ENCODE assay signal across 8 cellular contexts in genomic region chr17:49224198-49224996, GRCh38. TPM values are rescaled to one million over a fixed set of nuclear protein-coding genes. Genes with fewer than 3 reads are reported as not detected.
DNase-seq lines count a peak whose midpoint lies in the region; ATAC-seq, FAIRE-seq and TF ChIP-seq lines count a peak whose summit lies in the region.

No MANE protein-coding gene starts in this region.

- H3K27me3 ChIP-seq in Caco-2 (replicated peaks; ENCODE audit: control insufficient read depth, insufficient read depth, low read length) (peaks cover 9% of the 10 kb centered on the region), HepG2 (ENCODE audit: control insufficient read depth in 1 of 2, insufficient read depth in 2 of 2, low read length in 2 of 2) (peaks cover 12 to 68% of the 10 kb centered on the region in 2 experiments; a peak in 4 of 5 replicates), thyroid gland (peaks cover 15% of the 10 kb centered on the region)

- CTCF ChIA-PET in Caco-2 (lab: Charles Lee) (interaction anchor here (0.6 to 1.2 kb wide), 15 partner anchors 11 to 1124 kb away, joined by 3 to 8 read pairs (median 3); no protein-coding TSS in a partner anchor), HepG2 (lab: Yijun Ruan, JAX; ENCODE audit: low intra/inter-chr PET ratio, low total read pairs) (no interaction called here)

- peak overlapping the region; percentile 86 for H3K4me3 Mint-ChIP-seq in Caco-2 (ENCODE audit: unreplicated experiment)
- peak overlapping the region; percentile 70 for H3K4me3 Mint-ChIP-seq in activated naive CD8-positive, alpha-beta T cell

- in situ Hi-C loops in HepG2 (cut with HindIII; ENCODE audit: extremely low pct_ligation_motif_present, low pct_unique_long_range_greater_than_20kb), result no loop called here

- no peak for FAIRE-seq in HepG2 (lab: Jason Lieb, UNC)

- H3K9me3 ChIP-seq in Caco-2 (no peaks in the 10 kb centered on the region), HepG2 (ENCODE audit: low read length) (no peaks in the 10 kb centered on the region), thyroid gland (no peaks in the 10 kb centered on the region)

- peak in 1 of 2 experiments; percentile 2 for TF ChIP-seq CTCF in Caco-2 (IDR thresholded peaks at IDR 0.05; ENCODE audit: insufficient read depth in 1 of 2, low read depth in 1 of 2, low read length in 1 of 2, severe bottlenecking in 1 of 2, unreplicated experiment in 1 of 2)
- no peak for TF ChIP-seq CTCF in HepG2 (CRISPR knock-in tag; IDR thresholded peaks at IDR 0.05)
- no peak for TF ChIP-seq CTCF in thyroid gland (IDR thresholded peaks at IDR 0.05)

- H4K20me1 ChIP-seq in HepG2 (ENCODE audit: insufficient read depth, low read length), result no peaks in the 10 kb centered on the region

- TF ChIP-seq EP300 in HepG2 (IDR thresholded peaks at IDR 0.05; ENCODE audit: low read depth in 2 of 2, low read length in 2 of 2) (no peak), HepG2 (CRISPR knock-in tag; IDR thresholded peaks at IDR 0.05; ENCODE audit: borderline replicate concordance) (no peak)

- no peaks in the 10 kb centered on the region for H3K79me2 ChIP-seq in HepG2 (ENCODE audit: insufficient read depth, low read length)

- H3K36me3 Mint-ChIP-seq in Caco-2 (ENCODE audit: insufficient read depth, unreplicated experiment), result peaks cover 9% of the 10 kb centered on the region
- no peaks in the 10 kb centered on the region for H3K36me3 Mint-ChIP-seq in activated naive CD8-positive, alpha-beta T cell

- 49% methylated on average over 72 of the region's 95 CpGs for WGBS in HepG2 (ENCODE audit: low lambda C conversion rate)
- WGBS in thyroid gland, 2 donors, result 0% methylated on average over 6 of the region's 95 CpGs; no CpG with 5 or more reads in 1 of the 2 donors

- H3K4me1 Mint-ChIP-seq in Caco-2 (ENCODE audit: low read depth, unreplicated experiment), result peaks cover 25% of the 10 kb centered on the region
- H3K4me1 Mint-ChIP-seq in activated naive CD8-positive, alpha-beta T cell (ENCODE audit: low read depth), result peaks cover 24% of the 10 kb centered on the region

- peak; percentile 22 for ATAC-seq in HepG2
- no peak for ATAC-seq in HG03571 (IDR thresholded peaks at IDR 0.05; ENCODE audit: unreplicated experiment)

- intact Hi-C loops in Caco-2 (cut with micrococcal nuclease; ENCODE audit: unreplicated experiment), result loop anchor here (10.0 kb wide), 1 partner anchor 270 kb away; no protein-coding TSS in a partner anchor
- intact Hi-C loops in HepG2 (cut with micrococcal nuclease; ENCODE audit: unreplicated experiment), result no loop called here
- intact Hi-C loops in thyroid gland (cut with DNase I), result loop anchor here (10.0 kb wide), 1 partner anchor 60 kb away; no protein-coding TSS in a partner anchor

- TF ChIP-seq RAD21 in HepG2 (CRISPR knock-in tag; IDR thresholded peaks at IDR 0.05), result no peak

- no peak overlapping the region for H3K27ac ChIP-seq in HepG2 (ENCODE audit: extremely low read length, insufficient read depth, low read length)
- H3K27ac ChIP-seq in thyroid gland, result no peak overlapping the region

- peaks cover 20% of the 10 kb centered on the region for H3K27me3 Mint-ChIP-seq in Caco-2 (ENCODE audit: insufficient read depth, unreplicated experiment)
- peaks cover 2% of the 10 kb centered on the region for H3K27me3 Mint-ChIP-seq in activated naive CD8-positive, alpha-beta T cell

- peaks cover 25% of the 10 kb centered on the region for H3K4me1 ChIP-seq in Caco-2
- peaks cover 26% of the 10 kb centered on the region for H3K4me1 ChIP-seq in HepG2 (ENCODE audit: insufficient read depth, low read length)
- H3K4me1 ChIP-seq in thyroid gland, result peaks cover 16 to 23% of the 10 kb centered on the region in 2 donors

- peak overlapping the region; percentile 39 for H3K4me2 ChIP-seq in HepG2 (ENCODE audit: low read depth, low read length)

- H3K9me3 Mint-ChIP-seq in Caco-2 (ENCODE audit: unreplicated experiment), result no peaks in the 10 kb centered on the region
- no peaks in the 10 kb centered on the region for H3K9me3 Mint-ChIP-seq in activated naive CD8-positive, alpha-beta T cell (ENCODE audit: low read depth)

- TF ChIP-seq POLR2A in HepG2 (IDR thresholded peaks at IDR 0.05; ENCODE audit: insufficient read depth in 1 of 2, low read depth in 2 of 2, low read length in 2 of 2), result no peak
- no peak for TF ChIP-seq POLR2A in thyroid gland (IDR thresholded peaks at IDR 0.05)

- no peak overlapping the region for H3K9ac ChIP-seq in HepG2 (ENCODE audit: insufficient read depth, low read depth, low read length)

- POLR2A ChIA-PET in Caco-2 (lab: Charles Lee), result interaction anchor here (0.6 kb wide), 1 partner anchor 205 kb away, joined by 3 read pairs; no protein-coding TSS in a partner anchor
- POLR2A ChIA-PET in HepG2 (lab: Yijun Ruan, JAX), result no interaction called here

- BruUV-seq in Caco-2 (replicated peaks; lab: Mats Ljungman, UMichigan), result no TSS peak
- BruUV-seq in HepG2 (replicated peaks; lab: Mats Ljungman, UMichigan), result no TSS peak

- DNase-seq in Caco-2 (peak; percentile 81 to 86), NCI-H69 (lab: John Stamatoyannopoulos, UW) (peak; percentile 72), HepG2 (ENCODE audit: low spot score) (no peak), thyroid gland (peak; percentile 49 to 55), COLO829 (ENCODE audit: low spot score) (no peak), amniotic stem cell (lab: John Stamatoyannopoulos, UW) (no peak)

- no peaks in the 10 kb centered on the region for H3K36me3 ChIP-seq in Caco-2 (ENCODE audit: control insufficient read depth, insufficient read depth, low read length)
- no peaks in the 10 kb centered on the region for H3K36me3 ChIP-seq in HepG2 (replicated peaks in 1 of 2; ENCODE audit: control insufficient read depth in 1 of 2, insufficient read depth in 2 of 2, low read length in 2 of 2)
- H3K36me3 ChIP-seq in thyroid gland, result no peaks in the 10 kb centered on the region

- no peak overlapping the region for H3K27ac Mint-ChIP-seq in Caco-2 (ENCODE audit: unreplicated experiment)
- H3K27ac Mint-ChIP-seq in activated naive CD8-positive, alpha-beta T cell, result no peak overlapping the region

- no peak overlapping the region for H2AFZ ChIP-seq in HepG2 (ENCODE audit: low read length)

- H3K4me3 ChIP-seq in Caco-2 (ENCODE audit: low read depth, low read length), result peak overlapping the region; percentile 42
- peak overlapping the region in 1 of 3 experiments; percentile 47; a peak in 1 of 6 replicates for H3K4me3 ChIP-seq in HepG2 (replicated peaks in 1 of 3; ENCODE audit: insufficient read depth in 1 of 3, low read depth in 2 of 3, low read length in 3 of 3)
- peak overlapping the region in 1 of 3 donors; percentile 6 for H3K4me3 ChIP-seq in thyroid gland (replicated peaks in 1 of 3)

RNA-seq across cellular contexts. Expression of gene PHOSPHO1, which starts 6.2 kb away (rescaled TPM):
- 0.44 and 0.48 TPM in 2 replicates for total RNA-seq in Caco-2 (2022)
- total RNA-seq in HepG2 (2016; rRNA removed; fragmentation: Illumina TruSeq; extraction: Trizol), result not detected in 2 replicates
- total RNA-seq in HepG2 (2016; cell fraction: cytosol; rRNA removed; fragmentation: Illumina TruSeq; extraction: Trizol; ENCODE audit: low read depth), result not detected in 2 replicates
- not detected in 2 replicates for total RNA-seq in HepG2 (2016; cell fraction: insoluble cytoplasmic fraction; rRNA removed; fragmentation: Illumina TruSeq; extraction: Trizol)
- not detected in 2 replicates for total RNA-seq in HepG2 (2016; cell fraction: membrane; rRNA removed; fragmentation: Illumina TruSeq; extraction: Trizol)
- not detected in 2 replicates for total RNA-seq in HepG2 (2016; cell fraction: nucleus; rRNA removed; fragmentation: Illumina TruSeq; extraction: Trizol)
- polyA plus RNA-seq in HepG2 (2011; rRNA removed), result not detected in 2 replicates
- polyA plus RNA-seq in HepG2 (2011; cell fraction: cytosol; rRNA removed), result not detected in 2 replicates
- not detected in 2 replicates for polyA plus RNA-seq in HepG2 (2011; cell fraction: nucleus; rRNA removed)
- polyA plus RNA-seq in HepG2 (2012), result not detected in 2 replicates
- not detected in 2 replicates for polyA plus RNA-seq in HepG2 (2016; cell fraction: cytosol; fragmentation: Illumina TruSeq; extraction: Trizol; ENCODE audit: low read depth)
- not detected in 2 replicates for polyA plus RNA-seq in HepG2 (2016; cell fraction: insoluble cytoplasmic fraction; fragmentation: Illumina TruSeq; extraction: Trizol; ENCODE audit: low read depth)
- polyA plus RNA-seq in HepG2 (2016; cell fraction: membrane; fragmentation: Illumina TruSeq; extraction: Trizol; ENCODE audit: low read depth), result 0.16 TPM in 1 of 2 replicates, not detected in the other
- not detected in 2 replicates for polyA plus RNA-seq in HepG2 (2016; cell fraction: nucleus; fragmentation: Illumina TruSeq; extraction: Trizol; ENCODE audit: insufficient read depth, low read depth)
- 0.72 TPM in 1 of 2 replicates, not detected in the other for polyA minus RNA-seq in HepG2 (2011; rRNA and poly(A)+ RNA removed; ENCODE audit: low replicate concordance)
- not detected in 2 replicates for polyA minus RNA-seq in HepG2 (2011; cell fraction: cytosol; rRNA and poly(A)+ RNA removed)
- polyA minus RNA-seq in HepG2 (2011; cell fraction: nucleus; rRNA and poly(A)+ RNA removed), result not detected in 2 replicates
- 1 to 10 TPM in 1 of 4 donors, not detected in 3; 1.7 TPM for total RNA-seq in thyroid gland

RNA-seq across cellular contexts. Expression of gene ABI3, which starts 13.9 kb away (rescaled TPM):
- total RNA-seq in Caco-2 (2022) (not detected in 2 replicates), HepG2 (2016; rRNA removed; fragmentation: Illumina TruSeq; extraction: Trizol) (not detected in 2 replicates), thyroid gland (10 to 100 TPM in 1 of 4 donors, 1 to 10 TPM in 3; 4.2 to 10.3 (median 6.2) TPM)
- not detected in 2 replicates for total RNA-seq in HepG2 (2016; cell fraction: cytosol; rRNA removed; fragmentation: Illumina TruSeq; extraction: Trizol; ENCODE audit: low read depth)
- total RNA-seq in HepG2 (2016; cell fraction: insoluble cytoplasmic fraction; rRNA removed; fragmentation: Illumina TruSeq; extraction: Trizol), result not detected in 2 replicates
- total RNA-seq in HepG2 (2016; cell fraction: membrane; rRNA removed; fragmentation: Illumina TruSeq; extraction: Trizol), result not detected in 2 replicates
- not detected in 2 replicates for total RNA-seq in HepG2 (2016; cell fraction: nucleus; rRNA removed; fragmentation: Illumina TruSeq; extraction: Trizol)
- not detected in 2 replicates for polyA plus RNA-seq in HepG2 (2011; rRNA removed)
- 0.04 TPM in 1 of 2 replicates, not detected in the other for polyA plus RNA-seq in HepG2 (2011; cell fraction: cytosol; rRNA removed)
- polyA plus RNA-seq in HepG2 (2011; cell fraction: nucleus; rRNA removed), result not detected in 2 replicates
- polyA plus RNA-seq in HepG2 (2012), result not detected in 2 replicates
- polyA plus RNA-seq in HepG2 (2016; cell fraction: cytosol; fragmentation: Illumina TruSeq; extraction: Trizol; ENCODE audit: low read depth), result not detected in 2 replicates
- not detected in 2 replicates for polyA plus RNA-seq in HepG2 (2016; cell fraction: insoluble cytoplasmic fraction; fragmentation: Illumina TruSeq; extraction: Trizol; ENCODE audit: low read depth)
- polyA plus RNA-seq in HepG2 (2016; cell fraction: membrane; fragmentation: Illumina TruSeq; extraction: Trizol; ENCODE audit: low read depth), result not detected in 2 replicates
- polyA plus RNA-seq in HepG2 (2016; cell fraction: nucleus; fragmentation: Illumina TruSeq; extraction: Trizol; ENCODE audit: insufficient read depth, low read depth), result not detected in 2 replicates
- not detected in 2 replicates for polyA minus RNA-seq in HepG2 (2011; rRNA and poly(A)+ RNA removed; ENCODE audit: low replicate concordance)
- not detected in 2 replicates for polyA minus RNA-seq in HepG2 (2011; cell fraction: cytosol; rRNA and poly(A)+ RNA removed)
- polyA minus RNA-seq in HepG2 (2011; cell fraction: nucleus; rRNA and poly(A)+ RNA removed), result not detected in 2 replicates

RNA-seq across cellular contexts. Expression of gene GNGT2, which starts 14.0 kb away (rescaled TPM):
- not detected in 2 replicates for total RNA-seq in Caco-2 (2022)
- total RNA-seq in HepG2 (2016; rRNA removed; fragmentation: Illumina TruSeq; extraction: Trizol), result not detected in 2 replicates
- not detected in 2 replicates for total RNA-seq in HepG2 (2016; cell fraction: cytosol; rRNA removed; fragmentation: Illumina TruSeq; extraction: Trizol; ENCODE audit: low read depth)
- total RNA-seq in HepG2 (2016; cell fraction: insoluble cytoplasmic fraction; rRNA removed; fragmentation: Illumina TruSeq; extraction: Trizol), result not detected in 2 replicates
- total RNA-seq in HepG2 (2016; cell fraction: membrane; rRNA removed; fragmentation: Illumina TruSeq; extraction: Trizol), result not detected in 2 replicates
- not detected in 2 replicates for total RNA-seq in HepG2 (2016; cell fraction: nucleus; rRNA removed; fragmentation: Illumina TruSeq; extraction: Trizol)
- polyA plus RNA-seq in HepG2 (2011; rRNA removed), result not detected in 2 replicates
- polyA plus RNA-seq in HepG2 (2011; cell fraction: cytosol; rRNA removed), result not detected in 2 replicates
- not detected in 2 replicates for polyA plus RNA-seq in HepG2 (2011; cell fraction: nucleus; rRNA removed)
- polyA plus RNA-seq in HepG2 (2012), result not detected in 2 replicates
- polyA plus RNA-seq in HepG2 (2016; cell fraction: cytosol; fragmentation: Illumina TruSeq; extraction: Trizol; ENCODE audit: low read depth), result not detected in 2 replicates
- polyA plus RNA-seq in HepG2 (2016; cell fraction: insoluble cytoplasmic fraction; fragmentation: Illumina TruSeq; extraction: Trizol; ENCODE audit: low read depth), result not detected in 2 replicates
- not detected in 2 replicates for polyA plus RNA-seq in HepG2 (2016; cell fraction: membrane; fragmentation: Illumina TruSeq; extraction: Trizol; ENCODE audit: low read depth)
- not detected in 2 replicates for polyA plus RNA-seq in HepG2 (2016; cell fraction: nucleus; fragmentation: Illumina TruSeq; extraction: Trizol; ENCODE audit: insufficient read depth, low read depth)
- not detected in 2 replicates for polyA minus RNA-seq in HepG2 (2011; rRNA and poly(A)+ RNA removed; ENCODE audit: low replicate concordance)
- polyA minus RNA-seq in HepG2 (2011; cell fraction: cytosol; rRNA and poly(A)+ RNA removed), result not detected in 2 replicates
- not detected in 2 replicates for polyA minus RNA-seq in HepG2 (2011; cell fraction: nucleus; rRNA and poly(A)+ RNA removed)
- 1 to 10 TPM; 1.5 to 4.2 (median 2.7) TPM for total RNA-seq in thyroid gland

Comparison
In these comparisons a context has a peak if more than half of its experiments do, and no peak if none do; other contexts are left out.
1. DNase-seq: peak in Caco-2 (2 of 2), NCI-H69 (single experiment) and thyroid gland (2 of 2); none in HepG2 (single experiment), COLO829 (single experiment) and amniotic stem cell (single experiment).